28 cellular contexts compared by ENCODE assay signal in genomic region chr14:24828486-24828885, GRCh38.
"Had no signal": no experiment of that assay in that cellular context is flagged by ENCODE, and none has a peak within 500 bp of the region (broad histone marks: within the 10 kb centered on the region; RNA-seq: fewer than 3 reads in every experiment).

No MANE protein-coding gene starts in this region.

- H3K36me3 ChIP-seq: colonic mucosa, esophagus squamous epithelium, WERI-Rb-1 had no signal

- H3K4me3 Mint-ChIP-seq: activated B cell treated with CpG ODN at 0.5 μM for 24 hours; activated CD8-positive, alpha-beta T cell treated with anti-CD3 and anti-CD28 coated beads for 36 hours; activated naive CD8-positive, alpha-beta T cell; activated T-cell treated with anti-CD3 and anti-CD28 coated beads, Interleukin-2, amount 50 U/mL, for 4 hours; activated T-helper 17 cell treated with anti-CD3 and anti-CD28 coated beads, Interleukin-2, amount 50 U/mL, for 72 hours; T-helper 17 cell; T-helper 2 cell treated with Interferon-gamma antibody and Interleukin-4, amounts not matched to agents 5 μg/mL and 100 μg/mL, for 36 hours had no signal

- ATAC-seq: activated CD4-positive, CD25-positive, alpha-beta regulatory T cell treated with anti-CD3 and anti-CD28 coated beads, Interleukin-2, amount 50 U/mL, for 24 hours; activated CD8-positive, alpha-beta T cell treated with anti-CD3 and anti-CD28 coated beads for 36 hours; activated T-cell treated with anti-CD3 and anti-CD28 coated beads, Interleukin-2, amount 50 U/mL, for 4 hours; activated T-helper 17 cell treated with anti-CD3 and anti-CD28 coated beads, Interleukin-2, amount 50 U/mL, for 72 hours; body of pancreas; T-helper 17 cell had no signal

- DNase-seq: activated B cell treated with CpG ODN at 0.5 μM for 24 hours; activated CD4-positive, alpha-beta T cell treated with anti-CD3 and anti-CD28 coated beads for 48 hours; activated CD4-positive, alpha-beta T cell treated with anti-CD3 and anti-CD28 coated beads, Interleukin-2, amount 50 U/mL, for 1 hour; activated CD4-positive, alpha-beta T cell treated with anti-CD3 and anti-CD28 coated beads, Interleukin-2, amount 50 U/mL, for 48 hours; activated CD8-positive, alpha-beta memory T cell treated with anti-CD3 and anti-CD28 coated beads for 24 hours; activated CD8-positive, alpha-beta T cell treated with anti-CD3 and anti-CD28 coated beads for 36 hours; activated effector memory CD4-positive, alpha-beta T cell treated with Interleukin-2 at 50 U/mL for 16 hours; activated gamma-delta T cell treated with Interleukin-2 at 50 U/mL for 16 hours; activated naive CD4-positive, alpha-beta T cell treated with anti-CD3 and anti-CD28 coated beads, Interleukin-2, amount 50 U/mL, for 16 hours; activated naive CD4-positive, alpha-beta T cell treated with Interleukin-2 at 50 U/mL for 16 hours; activated T-cell treated with anti-CD3 and anti-CD28 coated beads, Interleukin-2, amount 50 U/mL, for 4 hours; amniotic stem cell; anterior cingulate cortex; body of pancreas; caudate nucleus; colonic mucosa; effector CD8-positive, alpha-beta T cell; esophagus squamous epithelium; head of caudate nucleus; T-helper 1 cell; T-helper 17 cell; T1000; WERI-Rb-1 had no signal

- H3K27ac ChIP-seq: body of pancreas, colonic mucosa, epithelial cell of prostate, esophagus squamous epithelium, WERI-Rb-1 had no signal

- H3K9me3 ChIP-seq: body of pancreas, colonic mucosa, esophagus squamous epithelium had no signal

- H3K9me3 Mint-ChIP-seq: activated B cell treated with CpG ODN at 0.5 μM for 24 hours; activated CD8-positive, alpha-beta T cell treated with anti-CD3 and anti-CD28 coated beads for 36 hours; activated T-cell treated with anti-CD3 and anti-CD28 coated beads, Interleukin-2, amount 50 U/mL, for 4 hours; T-helper 2 cell treated with Interferon-gamma antibody and Interleukin-4, amounts not matched to agents 5 μg/mL and 100 μg/mL, for 36 hours had no signal

- H3K4me1 ChIP-seq: colonic mucosa, esophagus squamous epithelium had no signal

- H3K27ac Mint-ChIP-seq: activated B cell treated with CpG ODN at 0.5 μM for 24 hours; activated CD8-positive, alpha-beta T cell treated with anti-CD3 and anti-CD28 coated beads for 36 hours; activated naive CD8-positive, alpha-beta T cell; activated T-helper 17 cell treated with anti-CD3 and anti-CD28 coated beads, Interleukin-2, amount 50 U/mL, for 72 hours; T-helper 17 cell; T-helper 2 cell treated with Interferon-gamma antibody and Interleukin-4, amounts not matched to agents 5 μg/mL and 100 μg/mL, for 36 hours had no signal

- H3K4me1 Mint-ChIP-seq: activated B cell treated with CpG ODN at 0.5 μM for 24 hours; activated T-helper 17 cell treated with anti-CD3 and anti-CD28 coated beads, Interleukin-2, amount 50 U/mL, for 72 hours; T-helper 17 cell had no signal

- H3K36me3 Mint-ChIP-seq: activated naive CD8-positive, alpha-beta T cell had no signal

- H3K27me3 ChIP-seq: body of pancreas, colonic mucosa, esophagus squamous epithelium had no signal

- H3K4me3 ChIP-seq: body of pancreas, colonic mucosa, esophagus squamous epithelium had no signal
